1 cellular context compared by ENCODE assay signal in the genomic region with DNA sequence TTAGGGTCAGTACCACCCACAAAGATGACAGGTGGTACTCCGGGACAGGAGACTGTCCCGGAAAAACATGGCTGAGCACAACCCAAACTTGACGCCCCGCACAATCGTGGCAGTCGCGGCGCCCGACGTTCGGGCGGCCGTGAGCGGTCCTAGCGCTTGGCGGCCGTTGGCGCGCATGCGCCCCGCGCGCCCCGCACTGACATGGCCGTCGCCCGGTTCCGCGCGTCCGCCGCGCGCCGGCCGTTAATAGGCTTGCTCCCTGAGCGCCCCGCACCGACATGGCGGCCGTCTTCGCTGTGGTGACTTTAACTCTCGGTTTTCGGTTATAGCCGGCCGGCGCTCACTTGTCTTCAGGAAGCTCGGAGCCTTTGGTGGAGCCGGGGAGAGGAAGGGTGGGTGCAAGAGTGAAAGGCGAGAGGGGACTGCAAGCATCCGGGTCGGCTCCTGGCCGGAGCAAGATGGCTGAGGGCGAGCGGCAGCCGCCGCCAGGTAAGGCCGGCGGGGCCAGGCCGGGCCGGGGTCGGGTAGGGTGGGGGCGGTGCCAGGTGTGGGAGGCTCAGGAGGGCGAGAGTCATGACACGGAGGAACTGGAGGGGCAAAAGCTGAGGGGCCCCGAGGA.
TF ChIP-seq lines count a peak whose summit lies in the region.

A gene (plus strand): TSS at position 273 of the 619 bp plus-strand sequence. CDS start 186 bp downstream, at position 459.

TF ChIP-seq in K562, 482 proteins besides CTCF, POLR2A, EP300 and RAD21 (continued from another document and continues in another):
- TF ChIP-seq, protein P1, sequence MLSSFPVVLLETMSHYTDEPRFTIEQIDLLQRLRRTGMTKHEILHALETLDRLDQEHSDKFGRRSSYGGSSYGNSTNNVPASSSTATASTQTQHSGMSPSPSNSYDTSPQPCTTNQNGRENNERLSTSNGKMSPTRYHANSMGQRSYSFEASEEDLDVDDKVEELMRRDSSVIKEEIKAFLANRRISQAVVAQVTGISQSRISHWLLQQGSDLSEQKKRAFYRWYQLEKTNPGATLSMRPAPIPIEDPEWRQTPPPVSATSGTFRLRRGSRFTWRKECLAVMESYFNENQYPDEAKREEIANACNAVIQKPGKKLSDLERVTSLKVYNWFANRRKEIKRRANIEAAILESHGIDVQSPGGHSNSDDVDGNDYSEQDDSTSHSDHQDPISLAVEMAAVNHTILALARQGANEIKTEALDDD (IDR thresholded peaks at IDR 0.05) = no peak
- TF ChIP-seq ZNF3 (CRISPR knock-in tag; IDR thresholded peaks at IDR 0.05) (no peak), POLR2B (IDR thresholded peaks at IDR 0.05; ENCODE audit: low read depth, partially characterized antibody) (peak; percentile 52), ZNF79 (CRISPR knock-in tag; IDR thresholded peaks at IDR 0.05; ENCODE audit: low read depth) (no peak), CC2D1A (IDR thresholded peaks at IDR 0.05) (no peak), HDAC6 (IDR thresholded peaks at IDR 0.05; ENCODE audit: low read depth, low read length) (no peak), NBN (IDR thresholded peaks at IDR 0.05; ENCODE audit: low read depth) (no peak), ZNF263 (CRISPR knock-in tag; IDR thresholded peaks at IDR 0.05; ENCODE audit: borderline replicate concordance) (no peak), TGIF2 (CRISPR knock-in tag; IDR thresholded peaks at IDR 0.05) (no peak), PRPF4 (IDR thresholded peaks at IDR 0.05; ENCODE audit: insufficient read depth, low read depth, low read length, poor library complexity, severe bottlenecking) (no peak), ILK (tag; IDR thresholded peaks at IDR 0.05; ENCODE audit: borderline replicate concordance, low read depth) (no peak), MEF2D (tag; conservative IDR thresholded peaks at IDR 0.05; ENCODE audit: low read depth) (no peak), PTRF (tag; IDR thresholded peaks at IDR 0.05) (no peak), CREM (IDR thresholded peaks at IDR 0.05; ENCODE audit: low read depth) (peak; percentile 59), ZNF445 (CRISPR knock-in tag; IDR thresholded peaks at IDR 0.05; ENCODE audit: low read depth) (no peak), TRIM28 (IDR thresholded peaks at IDR 0.05) (no peak; the same call in 1 of the 2 replicates), CHCHD3 (CRISPR knock-in tag; IDR thresholded peaks at IDR 0.05) (no peak), TBL1XR1 (IDR thresholded peaks at IDR 0.05; ENCODE audit: low read length in 2 of 2) (no peak), SOX6 (IDR thresholded peaks at IDR 0.05) (no peak), DACH1 (IDR thresholded peaks at IDR 0.05; ENCODE audit: partially characterized antibody) (peak; percentile 4), STAT5B (CRISPR knock-in tag; IDR thresholded peaks at IDR 0.05) (no peak), SMAD1 (IDR thresholded peaks at IDR 0.05; ENCODE audit: low read depth, low read length, partially characterized antibody) (peak; percentile 23), ZNF436 (CRISPR knock-in tag; IDR thresholded peaks at IDR 0.05) (no peak), NCOA1 (IDR thresholded peaks at IDR 0.05; ENCODE audit: low read depth) (no peak), NFYB (IDR thresholded peaks at IDR 0.05; ENCODE audit: extremely low read depth, insufficient read length) (no peak), NUFIP1 (IDR thresholded peaks at IDR 0.05; ENCODE audit: partially characterized antibody) (no peak), RBFOX2 (IDR thresholded peaks at IDR 0.05; ENCODE audit: low read depth, low read length) (peak; percentile 86), BRD9 (IDR thresholded peaks at IDR 0.05; ENCODE audit: low read depth, partially characterized antibody) (no peak), RNF2 (IDR thresholded peaks at IDR 0.05) (no peak), YY1 (IDR thresholded peaks at IDR 0.05; ENCODE audit: borderline replicate concordance in 1 of 3, control insufficient read depth in 1 of 3, extremely low read depth in 1 of 3, insufficient read depth in 3 of 3, insufficient read length in 1 of 3, insufficient replicate concordance in 2 of 3, low read depth in 1 of 3, low read length in 2 of 3) (peak; percentile 98 to 99 (median 99)), CCNT2 (IDR thresholded peaks at IDR 0.05; ENCODE audit: borderline replicate concordance, extremely low read depth, insufficient read length, low read depth, low read length) (peak; percentile 58), NR2C1 (IDR thresholded peaks at IDR 0.05) (no peak), NR2C1 (tag; IDR thresholded peaks at IDR 0.05) (no peak), ZFP36 (IDR thresholded peaks at IDR 0.05; ENCODE audit: low read depth, low read length, partially characterized antibody) (no peak), NEUROD1 (IDR thresholded peaks at IDR 0.05; ENCODE audit: borderline replicate concordance, low read depth, low read length, partially characterized antibody) (no peak), BHLHE40 (IDR thresholded peaks at IDR 0.05; ENCODE audit: low read length) (no peak), GATA2 (CRISPR knock-in tag; IDR thresholded peaks at IDR 0.05) (no peak), NONO (IDR thresholded peaks at IDR 0.05; ENCODE audit: low read depth in 2 of 2, low read length in 1 of 2) (peak; percentile 35 to 81; a peak in 1 of 4 replicates), NFIC (IDR thresholded peaks at IDR 0.05) (no peak), MTF1 (CRISPR knock-in tag; IDR thresholded peaks at IDR 0.05; ENCODE audit: borderline replicate concordance) (no peak), EZH2 (IDR thresholded peaks at IDR 0.05; ENCODE audit: borderline replicate concordance, low read depth, low read length) (no peak), SMAD4 (CRISPR knock-in tag; conservative IDR thresholded peaks at IDR 0.05) (peak; percentile 76)
- TF ChIP-seq, protein P2, sequence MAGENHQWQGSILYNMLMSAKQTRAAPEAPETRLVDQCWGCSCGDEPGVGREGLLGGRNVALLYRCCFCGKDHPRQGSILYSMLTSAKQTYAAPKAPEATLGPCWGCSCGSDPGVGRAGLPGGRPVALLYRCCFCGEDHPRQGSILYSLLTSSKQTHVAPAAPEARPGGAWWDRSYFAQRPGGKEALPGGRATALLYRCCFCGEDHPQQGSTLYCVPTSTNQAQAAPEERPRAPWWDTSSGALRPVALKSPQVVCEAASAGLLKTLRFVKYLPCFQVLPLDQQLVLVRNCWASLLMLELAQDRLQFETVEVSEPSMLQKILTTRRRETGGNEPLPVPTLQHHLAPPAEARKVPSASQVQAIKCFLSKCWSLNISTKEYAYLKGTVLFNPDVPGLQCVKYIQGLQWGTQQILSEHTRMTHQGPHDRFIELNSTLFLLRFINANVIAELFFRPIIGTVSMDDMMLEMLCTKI (IDR thresholded peaks at IDR 0.05; ENCODE audit: partially characterized antibody) = no peak
- TF ChIP-seq, protein P3, sequence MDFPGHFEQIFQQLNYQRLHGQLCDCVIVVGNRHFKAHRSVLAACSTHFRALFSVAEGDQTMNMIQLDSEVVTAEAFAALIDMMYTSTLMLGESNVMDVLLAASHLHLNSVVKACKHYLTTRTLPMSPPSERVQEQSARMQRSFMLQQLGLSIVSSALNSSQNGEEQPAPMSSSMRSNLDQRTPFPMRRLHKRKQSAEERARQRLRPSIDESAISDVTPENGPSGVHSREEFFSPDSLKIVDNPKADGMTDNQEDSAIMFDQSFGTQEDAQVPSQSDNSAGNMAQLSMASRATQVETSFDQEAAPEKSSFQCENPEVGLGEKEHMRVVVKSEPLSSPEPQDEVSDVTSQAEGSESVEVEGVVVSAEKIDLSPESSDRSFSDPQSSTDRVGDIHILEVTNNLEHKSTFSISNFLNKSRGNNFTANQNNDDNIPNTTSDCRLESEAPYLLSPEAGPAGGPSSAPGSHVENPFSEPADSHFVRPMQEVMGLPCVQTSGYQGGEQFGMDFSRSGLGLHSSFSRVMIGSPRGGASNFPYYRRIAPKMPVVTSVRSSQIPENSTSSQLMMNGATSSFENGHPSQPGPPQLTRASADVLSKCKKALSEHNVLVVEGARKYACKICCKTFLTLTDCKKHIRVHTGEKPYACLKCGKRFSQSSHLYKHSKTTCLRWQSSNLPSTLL (IDR thresholded peaks at IDR 0.05) = no peak
- TF ChIP-seq, protein P4, sequence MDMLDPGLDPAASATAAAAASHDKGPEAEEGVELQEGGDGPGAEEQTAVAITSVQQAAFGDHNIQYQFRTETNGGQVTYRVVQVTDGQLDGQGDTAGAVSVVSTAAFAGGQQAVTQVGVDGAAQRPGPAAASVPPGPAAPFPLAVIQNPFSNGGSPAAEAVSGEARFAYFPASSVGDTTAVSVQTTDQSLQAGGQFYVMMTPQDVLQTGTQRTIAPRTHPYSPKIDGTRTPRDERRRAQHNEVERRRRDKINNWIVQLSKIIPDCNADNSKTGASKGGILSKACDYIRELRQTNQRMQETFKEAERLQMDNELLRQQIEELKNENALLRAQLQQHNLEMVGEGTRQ (CRISPR knock-in tag; IDR thresholded peaks at IDR 0.05) = no peak
- TF ChIP-seq, protein P5, sequence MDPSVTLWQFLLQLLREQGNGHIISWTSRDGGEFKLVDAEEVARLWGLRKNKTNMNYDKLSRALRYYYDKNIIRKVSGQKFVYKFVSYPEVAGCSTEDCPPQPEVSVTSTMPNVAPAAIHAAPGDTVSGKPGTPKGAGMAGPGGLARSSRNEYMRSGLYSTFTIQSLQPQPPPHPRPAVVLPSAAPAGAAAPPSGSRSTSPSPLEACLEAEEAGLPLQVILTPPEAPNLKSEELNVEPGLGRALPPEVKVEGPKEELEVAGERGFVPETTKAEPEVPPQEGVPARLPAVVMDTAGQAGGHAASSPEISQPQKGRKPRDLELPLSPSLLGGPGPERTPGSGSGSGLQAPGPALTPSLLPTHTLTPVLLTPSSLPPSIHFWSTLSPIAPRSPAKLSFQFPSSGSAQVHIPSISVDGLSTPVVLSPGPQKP (CRISPR knock-in tag; IDR thresholded peaks at IDR 0.05) = no peak
- TF ChIP-seq, protein P6, sequence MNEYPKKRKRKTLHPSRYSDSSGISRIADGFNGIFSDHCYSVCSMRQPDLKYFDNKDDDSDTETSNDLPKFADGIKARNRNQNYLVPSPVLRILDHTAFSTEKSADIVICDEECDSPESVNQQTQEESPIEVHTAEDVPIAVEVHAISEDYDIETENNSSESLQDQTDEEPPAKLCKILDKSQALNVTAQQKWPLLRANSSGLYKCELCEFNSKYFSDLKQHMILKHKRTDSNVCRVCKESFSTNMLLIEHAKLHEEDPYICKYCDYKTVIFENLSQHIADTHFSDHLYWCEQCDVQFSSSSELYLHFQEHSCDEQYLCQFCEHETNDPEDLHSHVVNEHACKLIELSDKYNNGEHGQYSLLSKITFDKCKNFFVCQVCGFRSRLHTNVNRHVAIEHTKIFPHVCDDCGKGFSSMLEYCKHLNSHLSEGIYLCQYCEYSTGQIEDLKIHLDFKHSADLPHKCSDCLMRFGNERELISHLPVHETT (CRISPR knock-in tag; conservative IDR thresholded peaks at IDR 0.05 in 1 of 2, IDR thresholded peaks at IDR 0.05 in 1 of 2) = peak in 1 of 2 experiments; percentile 48; a peak in 1 of 4 replicates
- TF ChIP-seq, protein P7, sequence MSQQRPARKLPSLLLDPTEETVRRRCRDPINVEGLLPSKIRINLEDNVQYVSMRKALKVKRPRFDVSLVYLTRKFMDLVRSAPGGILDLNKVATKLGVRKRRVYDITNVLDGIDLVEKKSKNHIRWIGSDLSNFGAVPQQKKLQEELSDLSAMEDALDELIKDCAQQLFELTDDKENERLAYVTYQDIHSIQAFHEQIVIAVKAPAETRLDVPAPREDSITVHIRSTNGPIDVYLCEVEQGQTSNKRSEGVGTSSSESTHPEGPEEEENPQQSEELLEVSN (IDR thresholded peaks at IDR 0.05; ENCODE audit: borderline replicate concordance in 1 of 2, extremely low read depth in 1 of 2, insufficient read depth in 1 of 2, insufficient read length in 1 of 2, low read depth in 1 of 2, low read length in 1 of 2, poor library complexity in 1 of 2, severe bottlenecking in 1 of 2) = peak; percentile 74 to 88
- TF ChIP-seq, protein P8, sequence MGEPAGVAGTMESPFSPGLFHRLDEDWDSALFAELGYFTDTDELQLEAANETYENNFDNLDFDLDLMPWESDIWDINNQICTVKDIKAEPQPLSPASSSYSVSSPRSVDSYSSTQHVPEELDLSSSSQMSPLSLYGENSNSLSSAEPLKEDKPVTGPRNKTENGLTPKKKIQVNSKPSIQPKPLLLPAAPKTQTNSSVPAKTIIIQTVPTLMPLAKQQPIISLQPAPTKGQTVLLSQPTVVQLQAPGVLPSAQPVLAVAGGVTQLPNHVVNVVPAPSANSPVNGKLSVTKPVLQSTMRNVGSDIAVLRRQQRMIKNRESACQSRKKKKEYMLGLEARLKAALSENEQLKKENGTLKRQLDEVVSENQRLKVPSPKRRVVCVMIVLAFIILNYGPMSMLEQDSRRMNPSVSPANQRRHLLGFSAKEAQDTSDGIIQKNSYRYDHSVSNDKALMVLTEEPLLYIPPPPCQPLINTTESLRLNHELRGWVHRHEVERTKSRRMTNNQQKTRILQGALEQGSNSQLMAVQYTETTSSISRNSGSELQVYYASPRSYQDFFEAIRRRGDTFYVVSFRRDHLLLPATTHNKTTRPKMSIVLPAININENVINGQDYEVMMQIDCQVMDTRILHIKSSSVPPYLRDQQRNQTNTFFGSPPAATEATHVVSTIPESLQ (CRISPR knock-in tag; IDR thresholded peaks at IDR 0.05) = peak; percentile 62; the same call in 1 of the 2 replicates
- TF ChIP-seq, protein P9, sequence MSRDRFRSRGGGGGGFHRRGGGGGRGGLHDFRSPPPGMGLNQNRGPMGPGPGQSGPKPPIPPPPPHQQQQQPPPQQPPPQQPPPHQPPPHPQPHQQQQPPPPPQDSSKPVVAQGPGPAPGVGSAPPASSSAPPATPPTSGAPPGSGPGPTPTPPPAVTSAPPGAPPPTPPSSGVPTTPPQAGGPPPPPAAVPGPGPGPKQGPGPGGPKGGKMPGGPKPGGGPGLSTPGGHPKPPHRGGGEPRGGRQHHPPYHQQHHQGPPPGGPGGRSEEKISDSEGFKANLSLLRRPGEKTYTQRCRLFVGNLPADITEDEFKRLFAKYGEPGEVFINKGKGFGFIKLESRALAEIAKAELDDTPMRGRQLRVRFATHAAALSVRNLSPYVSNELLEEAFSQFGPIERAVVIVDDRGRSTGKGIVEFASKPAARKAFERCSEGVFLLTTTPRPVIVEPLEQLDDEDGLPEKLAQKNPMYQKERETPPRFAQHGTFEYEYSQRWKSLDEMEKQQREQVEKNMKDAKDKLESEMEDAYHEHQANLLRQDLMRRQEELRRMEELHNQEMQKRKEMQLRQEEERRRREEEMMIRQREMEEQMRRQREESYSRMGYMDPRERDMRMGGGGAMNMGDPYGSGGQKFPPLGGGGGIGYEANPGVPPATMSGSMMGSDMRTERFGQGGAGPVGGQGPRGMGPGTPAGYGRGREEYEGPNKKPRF (IDR thresholded peaks at IDR 0.05; ENCODE audit: low read depth, low read length) = no peak
- TF ChIP-seq, protein P10, sequence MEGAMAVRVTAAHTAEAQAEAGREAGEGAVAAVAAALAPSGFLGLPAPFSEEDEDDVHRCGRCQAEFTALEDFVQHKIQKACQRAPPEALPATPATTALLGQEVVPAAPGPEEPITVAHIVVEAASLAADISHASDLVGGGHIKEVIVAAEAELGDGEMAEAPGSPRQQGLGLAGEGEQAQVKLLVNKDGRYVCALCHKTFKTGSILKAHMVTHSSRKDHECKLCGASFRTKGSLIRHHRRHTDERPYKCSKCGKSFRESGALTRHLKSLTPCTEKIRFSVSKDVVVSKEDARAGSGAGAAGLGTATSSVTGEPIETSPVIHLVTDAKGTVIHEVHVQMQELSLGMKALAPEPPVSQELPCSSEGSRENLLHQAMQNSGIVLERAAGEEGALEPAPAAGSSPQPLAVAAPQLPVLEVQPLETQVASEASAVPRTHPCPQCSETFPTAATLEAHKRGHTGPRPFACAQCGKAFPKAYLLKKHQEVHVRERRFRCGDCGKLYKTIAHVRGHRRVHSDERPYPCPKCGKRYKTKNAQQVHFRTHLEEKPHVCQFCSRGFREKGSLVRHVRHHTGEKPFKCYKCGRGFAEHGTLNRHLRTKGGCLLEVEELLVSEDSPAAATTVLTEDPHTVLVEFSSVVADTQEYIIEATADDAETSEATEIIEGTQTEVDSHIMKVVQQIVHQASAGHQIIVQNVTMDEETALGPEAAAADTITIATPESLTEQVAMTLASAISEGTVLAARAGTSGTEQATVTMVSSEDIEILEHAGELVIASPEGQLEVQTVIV (CRISPR knock-in tag; IDR thresholded peaks at IDR 0.05; ENCODE audit: borderline replicate concordance) = peak; percentile 19; the same call in 1 of the 2 replicates
